ENCODE assay signal across 9 cellular contexts in the genomic region with DNA sequence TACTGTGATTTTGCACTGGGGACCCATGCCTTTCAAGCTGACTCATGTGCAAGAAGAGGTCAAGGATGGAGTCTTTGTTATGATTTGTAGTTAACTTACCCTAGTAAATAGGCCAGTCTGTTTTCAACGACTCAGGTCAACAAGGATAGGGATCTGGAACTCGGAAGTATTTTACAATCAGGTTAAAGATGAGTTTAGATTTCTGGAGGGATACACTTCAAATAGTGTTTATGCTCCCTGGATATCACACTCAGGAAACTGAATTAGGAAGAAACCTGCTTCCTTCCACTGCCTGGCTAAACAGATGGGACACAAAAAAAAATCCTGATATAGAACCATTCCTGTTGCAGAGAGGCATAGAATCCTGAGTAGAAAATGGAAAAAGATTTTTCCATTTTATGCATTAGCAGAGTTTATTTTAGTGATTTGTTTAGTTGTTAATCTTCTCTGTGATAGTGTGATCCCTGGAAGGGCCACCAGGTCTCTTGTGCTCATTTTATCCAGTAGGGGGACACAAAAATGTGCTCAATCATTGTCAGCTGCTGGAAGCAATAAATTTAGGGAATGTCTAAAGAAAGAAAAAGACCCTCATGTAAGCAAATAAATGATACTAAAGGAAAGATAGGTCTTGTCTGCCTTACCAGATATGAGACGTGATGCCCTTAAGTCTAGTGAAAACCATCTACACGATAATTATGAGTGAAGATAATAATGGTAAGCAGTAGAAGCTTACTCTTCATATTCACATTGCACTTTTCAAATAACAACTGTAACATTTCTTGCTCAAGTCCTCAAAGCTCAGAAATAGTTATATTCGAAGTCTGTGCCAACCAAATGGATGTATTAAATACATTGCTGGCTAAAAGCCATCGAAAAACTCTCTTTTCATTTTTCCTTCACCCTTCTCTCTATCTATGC.
A peak's percentile ranks its signal among the peaks of the same experiment; 100 is the strongest.
DNase-seq lines count a peak whose midpoint lies in the region; ATAC-seq and TF ChIP-seq lines count a peak whose summit lies in the region.
"Had no signal": no experiment of that assay in that cellular context is flagged by ENCODE, and none has a peak within 500 bp of the region (broad histone marks: within the 10 kb centered on the region; RNA-seq: fewer than 3 reads in every experiment).

No MANE protein-coding gene starts in this region.

- H3K4me3 ChIP-seq in DND-41 (ENCODE audit: low read depth in 1 of 2, low read length in 2 of 2): peak overlapping the region in 1 of 2 experiments; percentile 10; a peak in 1 of 4 replicates
- H3K4me3 ChIP-seq in adrenal gland: no peak overlapping the region
- H3K4me3 ChIP-seq in kidney epithelial cell (ENCODE audit: low read depth, low read length): no peak overlapping the region
- no peak overlapping the region for H3K4me3 ChIP-seq in upper lobe of right lung
- no peak overlapping the region for H3K4me3 ChIP-seq in mucosa of descending colon

- H3K79me2 ChIP-seq in DND-41 (ENCODE audit: insufficient read depth, low read length): no peaks in the 10 kb centered on the region

- H3K4me1 ChIP-seq in DND-41 (ENCODE audit: insufficient read depth, low read length) (peaks cover 44% of the 10 kb centered on the region), adrenal gland (replicated peaks in 1 of 2) (peaks cover 41 to 54% of the 10 kb centered on the region in 2 donors), upper lobe of right lung (peaks cover 26% of the 10 kb centered on the region), mucosa of descending colon (ENCODE audit: low read depth) (peaks cover 22% of the 10 kb centered on the region)

- H2AFZ ChIP-seq in DND-41 (ENCODE audit: low read depth, low read length): peak overlapping the region; percentile 3; the same call in 1 of the 2 replicates

- peak overlapping the region; percentile 57 for H3K4me2 ChIP-seq in DND-41 (ENCODE audit: insufficient read depth, low read length)

- H3K27ac ChIP-seq in DND-41 (ENCODE audit: low read length) (peak overlapping the region; percentile 52), adrenal gland (peak overlapping the region in 4 of 5 donors; percentile 29 to 68 (median 66)), upper lobe of right lung (peak overlapping the region; percentile 53)
- H3K27ac ChIP-seq: neutrophil had no signal

- H4K20me1 ChIP-seq in DND-41 (ENCODE audit: insufficient read depth, low read length): no peaks in the 10 kb centered on the region

- no peak for TF ChIP-seq POLR2A in adrenal gland (IDR thresholded peaks at IDR 0.05)

- ATAC-seq in DND-41 (ENCODE audit: insufficient read depth, low read depth) (peak; percentile 51), upper lobe of right lung (no peak), mucosa of descending colon (no peak), HG02938 (IDR thresholded peaks at IDR 0.05; ENCODE audit: unreplicated experiment) (no peak), HG02981 (IDR thresholded peaks at IDR 0.05; ENCODE audit: unreplicated experiment) (no peak)

- TF ChIP-seq CTCF in DND-41 (IDR thresholded peaks at IDR 0.05; ENCODE audit: borderline replicate concordance, extremely low read depth, low read length, poor library complexity, severe bottlenecking): peak; percentile 73
- TF ChIP-seq CTCF in adrenal gland (IDR thresholded peaks at IDR 0.05): peak; percentile 31 to 83 (median 66)
- TF ChIP-seq CTCF in kidney epithelial cell (IDR thresholded peaks at IDR 0.05; ENCODE audit: insufficient read depth, low read length, poor library complexity, severe bottlenecking): peak; percentile 53
- TF ChIP-seq CTCF in upper lobe of right lung (IDR thresholded peaks at IDR 0.05): peak; percentile 17
- no peak for TF ChIP-seq CTCF in mucosa of descending colon (IDR thresholded peaks at IDR 0.05)

- WGBS in adrenal gland, 4 donors: 15 to 41% (median 23%) methylated on average over 6 of the region's 6 CpGs

- H3K9ac ChIP-seq in DND-41 (ENCODE audit: low read depth, low read length): peak overlapping the region; percentile 6; the same call in 1 of the 2 replicates

- H3K27me3 ChIP-seq in DND-41 (ENCODE audit: insufficient read depth, low read length, poor library complexity): no peaks in the 10 kb centered on the region
- H3K27me3 ChIP-seq in adrenal gland: no peaks in the 10 kb centered on the region
- no peaks in the 10 kb centered on the region for H3K27me3 ChIP-seq in kidney epithelial cell (ENCODE audit: control insufficient read depth, insufficient read depth, low read length)
- no peaks in the 10 kb centered on the region for H3K27me3 ChIP-seq in upper lobe of right lung
- H3K27me3 ChIP-seq: neutrophil had no signal

- H3K36me3 ChIP-seq in DND-41 (ENCODE audit: insufficient read depth, low read length): no peaks in the 10 kb centered on the region
- no peaks in the 10 kb centered on the region for H3K36me3 ChIP-seq in adrenal gland (replicated peaks in 1 of 2)
- H3K36me3 ChIP-seq in kidney epithelial cell (ENCODE audit: control insufficient read depth, insufficient read depth, low read length): no peaks in the 10 kb centered on the region
- H3K36me3 ChIP-seq in upper lobe of right lung: no peaks in the 10 kb centered on the region
- H3K36me3 ChIP-seq in mucosa of descending colon (ENCODE audit: low read depth): no peaks in the 10 kb centered on the region
- H3K36me3 ChIP-seq: neutrophil had no signal

- DNase-seq in DND-41 (peak; percentile 22), NCI-H1694 (lab: John Stamatoyannopoulos, UW) (peak; percentile 60), adrenal gland (peak in 2 of 7 donors; percentile 19 to 23), kidney epithelial cell (ENCODE audit: low read depth) (no peak), upper lobe of right lung (no peak), mucosa of descending colon (no peak)

- H3K9me3 ChIP-seq in DND-41 (ENCODE audit: insufficient read depth, low read length, severe bottlenecking): no peaks in the 10 kb centered on the region
- no peaks in the 10 kb centered on the region for H3K9me3 ChIP-seq in adrenal gland (replicated peaks in 1 of 3)
- no peaks in the 10 kb centered on the region for H3K9me3 ChIP-seq in upper lobe of right lung
- no peaks in the 10 kb centered on the region for H3K9me3 ChIP-seq in mucosa of descending colon
- H3K9me3 ChIP-seq: neutrophil had no signal

- intact Hi-C loops in adrenal gland (cut with DNase I): no loop called here
- intact Hi-C loops in upper lobe of right lung (cut with DNase I): no loop called here
- intact Hi-C loops in mucosa of descending colon (cut with DNase I, micrococcal nuclease): no loop called here

Comparison
In these comparisons a context has a peak if more than half of its experiments do, and no peak if none do; other contexts are left out.
1. DNase-seq: peak in DND-41 (single experiment) and NCI-H1694 (single experiment); none in kidney epithelial cell (single experiment), upper lobe of right lung (single experiment) and mucosa of descending colon (0 of 3).
2. Peak in every context shown above with its lines, with median percentiles within 50 percentile points of each other: H3K27ac ChIP-seq.